Comparison of ENCODE assay signal across 20 cellular contexts in the genomic region with DNA sequence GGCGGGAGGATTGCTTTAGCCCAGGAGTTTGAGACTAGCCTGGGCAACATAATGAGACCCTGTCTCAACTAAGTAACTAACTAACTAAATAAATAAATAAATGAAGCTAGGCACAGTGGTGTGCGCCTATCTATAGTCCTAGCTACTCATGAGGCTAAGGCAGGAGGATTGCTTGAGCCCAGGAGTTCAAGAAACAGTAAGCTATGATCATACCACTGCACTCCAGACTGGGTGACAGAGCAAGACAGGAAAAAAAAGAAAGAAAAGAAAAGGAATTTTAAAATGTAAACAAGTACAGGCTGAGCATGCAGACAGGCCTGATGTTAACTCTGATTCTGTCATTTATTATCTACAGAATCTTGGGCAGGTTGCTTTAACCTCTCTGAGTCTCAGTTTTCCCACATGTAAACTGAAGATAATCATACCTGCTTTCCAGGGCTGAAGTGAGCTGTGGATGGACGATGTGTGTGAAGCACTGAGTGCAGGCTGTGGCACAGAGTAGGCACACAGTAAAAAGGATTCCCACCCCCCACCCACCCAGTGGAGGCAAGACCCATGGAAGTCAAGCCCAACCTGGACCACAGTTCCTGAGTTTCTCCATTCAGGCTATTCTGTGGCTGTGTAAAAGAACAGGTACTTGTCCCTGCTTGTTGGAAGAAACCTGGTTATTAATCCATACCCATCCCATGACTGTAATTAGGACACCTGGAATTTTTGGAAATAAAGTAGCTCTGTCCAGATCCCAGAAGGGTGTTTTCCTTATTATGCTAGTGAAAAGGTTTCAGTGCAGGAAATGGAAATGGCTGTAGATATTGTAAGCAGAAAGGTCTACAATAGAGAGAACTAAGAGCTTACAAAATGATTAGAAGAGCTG. TPM values are rescaled to one million over a fixed set of nuclear protein-coding genes. Genes with fewer than 3 reads are reported as not detected.
"Had no signal": no experiment of that assay in that cellular context is flagged by ENCODE, and none has a peak within 500 bp of the region (broad histone marks: within the 10 kb centered on the region; RNA-seq: fewer than 3 reads in every experiment).

No MANE protein-coding gene starts in this region.

- H3K4me3 Mint-ChIP-seq: naive thymus-derived CD4-positive, alpha-beta T cell; nephron progenitor cell; stimulated activated memory B cell treated with anti-CD40 and anti-IgM and Interleukin-4, amounts not matched to agents 10 μg/mL and 1 μg/mL and 100 μg/mL, for 72 hours; stimulated activated naive CD8-positive, alpha-beta T cell treated with anti-CD3 and anti-CD28 coated beads, Interleukin-15, Interleukin-2, amounts not matched to agents 100 ng/mL and 50 ng/mL, for 24 hours had no signal

- H3K4me3 ChIP-seq: heart left ventricle, left ventricle myocardium inferior, lower lobe of right lung, spleen, tibial artery, upper lobe of left lung, uterus had no signal

- H3K4me1 Mint-ChIP-seq: nephron progenitor cell; stimulated activated memory B cell treated with anti-CD40 and anti-IgM and Interleukin-4, amounts not matched to agents 10 μg/mL and 1 μg/mL and 100 μg/mL, for 72 hours had no signal

- H3K36me3 ChIP-seq: lower lobe of right lung, spleen, tibial artery, upper lobe of left lung, uterus had no signal

- H3K4me1 ChIP-seq: heart left ventricle, left ventricle myocardium inferior, lower lobe of right lung, spleen, tibial artery, upper lobe of left lung, uterus had no signal

- H3K27ac Mint-ChIP-seq: naive thymus-derived CD4-positive, alpha-beta T cell; nephron progenitor cell; stimulated activated memory B cell treated with anti-CD40 and anti-IgM and Interleukin-4, amounts not matched to agents 10 μg/mL and 1 μg/mL and 100 μg/mL, for 72 hours; stimulated activated naive CD8-positive, alpha-beta T cell treated with anti-CD3 and anti-CD28 coated beads, Interleukin-15, Interleukin-2, amounts not matched to agents 100 ng/mL and 50 ng/mL, for 24 hours had no signal

- H3K36me3 Mint-ChIP-seq: stimulated activated memory B cell treated with anti-CD40 and anti-IgM and Interleukin-4, amounts not matched to agents 10 μg/mL and 1 μg/mL and 100 μg/mL, for 72 hours had no signal

- DNase-seq: effector memory CD4-positive, alpha-beta T cell; heart left ventricle; hypothalamus; islet precursor cell; left ventricle myocardium inferior; lower lobe of right lung; mesendoderm; naive thymus-derived CD4-positive, alpha-beta T cell; nephron progenitor cell; posterior cingulate gyrus; spleen; stimulated activated CD4-positive, alpha-beta T cell treated with anti-CD3 and anti-CD28 coated beads, Interleukin-15, amount 100 ng/mL, for 24 hours; stimulated activated CD4-positive, alpha-beta T cell treated with anti-CD3 and anti-CD28 coated beads, Interleukin-1b, Interleukin-23, amount 100 ng/mL, for 48 hours; stimulated activated CD4-positive, alpha-beta T cell treated with anti-CD3 and anti-CD28 coated beads, Interleukin-4, amount 100 ng/mL, for 24 hours; tibial artery; upper lobe of left lung; uterus had no signal

- H3K27me3 ChIP-seq: heart left ventricle, spleen, tibial artery, upper lobe of left lung, uterus had no signal

RNA-seq across cellular contexts. Expression of a gene that starts 18.7 kb away (rescaled TPM):
- total RNA-seq: mononuclear cell had no signal
